In genomic region chr16:87958632-87959031, GRCh38 we compare ENCODE assay signal across 30 cellular contexts. TPM values are rescaled to one million over a fixed set of nuclear protein-coding genes. Genes with fewer than 3 reads are reported as not detected.
A peak's percentile ranks its signal among the peaks of the same experiment; 100 is the strongest.
DNase-seq lines count a peak whose midpoint lies in the region; ATAC-seq and TF ChIP-seq lines count a peak whose summit lies in the region.
"Had no signal": no experiment of that assay in that cellular context is flagged by ENCODE, and none has a peak within 500 bp of the region (broad histone marks: within the 10 kb centered on the region; RNA-seq: fewer than 3 reads in every experiment).

No MANE protein-coding gene starts in this region.

- no peaks in the 10 kb centered on the region for H3K27me3 Mint-ChIP-seq in activated CD4-positive, alpha-beta T cell treated with anti-CD3 and anti-CD28 coated beads, Interleukin-2, amount 10 ng/mL, durations not matched to agents 24 days and 14 days
- no peaks in the 10 kb centered on the region for H3K27me3 Mint-ChIP-seq in activated T-helper 17 cell treated with anti-CD3 and anti-CD28 coated beads, Interleukin-2, amount 50 U/mL, for 72 hours
- peaks cover 5% of the 10 kb centered on the region for H3K27me3 Mint-ChIP-seq in glutamatergic neuron (ENCODE audit: unreplicated experiment)

- H3K27me3 ChIP-seq in neutrophil (no peaks in the 10 kb centered on the region), H7 (ENCODE audit: control insufficient read depth, insufficient read depth, low read length) (no peaks in the 10 kb centered on the region)
- H3K27me3 ChIP-seq: body of pancreas, sigmoid colon, stomach, tibial artery had no signal

- no peak for ATAC-seq in activated T-helper 17 cell treated with anti-CD3 and anti-CD28 coated beads, Interleukin-2, amount 50 U/mL, for 72 hours (replicated peaks)
- ATAC-seq: body of pancreas, HCT116, psoas muscle had no signal

- peaks cover 54 to 61% of the 10 kb centered on the region in 2 experiments for H3K4me1 ChIP-seq in neutrophil (ENCODE audit: control insufficient read depth in 1 of 2, insufficient read depth in 1 of 2, low read depth in 1 of 2, low read length in 1 of 2)

- no peak overlapping the region for H3K4me3 ChIP-seq in neutrophil (ENCODE audit: low read depth in 1 of 2, low read length in 1 of 2)
- no peak overlapping the region for H3K4me3 ChIP-seq in H7 (ENCODE audit: insufficient read depth, low read depth, low read length)
- H3K4me3 ChIP-seq: body of pancreas, psoas muscle, sigmoid colon, stomach, tibial artery had no signal

- no peak for DNase-seq in activated CD4-positive, alpha-beta T cell treated with anti-CD3 and anti-CD28 coated beads, Interleukin-2, amount 10 ng/mL, durations not matched to agents 24 days and 14 days
- no peak for DNase-seq in activated CD4-positive, alpha-beta T cell treated with anti-CD3 and anti-CD28 coated beads, Interleukin-2, amount 50 U/mL, for 48 hours
- DNase-seq in D341Med (ENCODE audit: low spot score): peak; percentile 61
- DNase-seq in NCI-H1105 (lab: John Stamatoyannopoulos, UW): no peak
- no peak for DNase-seq in H7
- no peak for DNase-seq in glutamatergic neuron
- DNase-seq: activated CD4-positive, alpha-beta T cell treated with anti-CD3 and anti-CD28 coated beads, Interleukin-2, amount 50 U/mL, for 1 hour; AML-193; body of pancreas; Caco-2; cerebellar nuclear complex; DND-41; hypothalamus; KG1; mesenchymal stem cell; NCI-H1436 treated with DMSO at 0.1 percent for 48 hours; NCI-H2107; NCI-H446 treated with DMSO at 0.1 percent for 48 hours; nucleus accumbens; psoas muscle; sigmoid colon; SK-N-SH; stimulated activated CD4-positive, alpha-beta T cell treated with anti-CD3 and anti-CD28 coated beads, Interleukin-4, amount 100 ng/mL, for 24 hours; stomach; tibial artery had no signal

- peaks cover 70% of the 10 kb centered on the region for H3K4me1 Mint-ChIP-seq in activated CD4-positive, alpha-beta T cell treated with anti-CD3 and anti-CD28 coated beads, Interleukin-2, amount 10 ng/mL, durations not matched to agents 24 days and 14 days
- H3K4me1 Mint-ChIP-seq in activated T-helper 17 cell treated with anti-CD3 and anti-CD28 coated beads, Interleukin-2, amount 50 U/mL, for 72 hours: peaks cover 63% of the 10 kb centered on the region
- peaks cover 34% of the 10 kb centered on the region for H3K4me1 Mint-ChIP-seq in glutamatergic neuron (ENCODE audit: low read depth, unreplicated experiment)

- peak overlapping the region; percentile 36 for H3K27ac Mint-ChIP-seq in activated CD4-positive, alpha-beta T cell treated with anti-CD3 and anti-CD28 coated beads, Interleukin-2, amount 10 ng/mL, durations not matched to agents 24 days and 14 days
- peak overlapping the region; percentile 95 for H3K27ac Mint-ChIP-seq in activated T-helper 17 cell treated with anti-CD3 and anti-CD28 coated beads, Interleukin-2, amount 50 U/mL, for 72 hours
- H3K27ac Mint-ChIP-seq in glutamatergic neuron (ENCODE audit: unreplicated experiment): no peak overlapping the region

- no peaks in the 10 kb centered on the region for H3K9me3 ChIP-seq in neutrophil
- H3K9me3 ChIP-seq: body of pancreas, Caco-2, psoas muscle, sigmoid colon, SK-N-SH, stomach, tibial artery had no signal

- peaks cover 30% of the 10 kb centered on the region for H3K36me3 Mint-ChIP-seq in activated CD4-positive, alpha-beta T cell treated with anti-CD3 and anti-CD28 coated beads, Interleukin-2, amount 10 ng/mL, durations not matched to agents 24 days and 14 days (ENCODE audit: low read depth)
- peaks cover 87% of the 10 kb centered on the region for H3K36me3 Mint-ChIP-seq in activated T-helper 17 cell treated with anti-CD3 and anti-CD28 coated beads, Interleukin-2, amount 50 U/mL, for 72 hours (ENCODE audit: low read depth)
- no peaks in the 10 kb centered on the region for H3K36me3 Mint-ChIP-seq in glutamatergic neuron (ENCODE audit: unreplicated experiment)

- H3K27ac ChIP-seq in neutrophil: peak overlapping the region; percentile 57
- H3K27ac ChIP-seq: body of pancreas, psoas muscle, sigmoid colon, stomach, tibial artery had no signal

- H3K9me3 Mint-ChIP-seq in activated CD4-positive, alpha-beta T cell treated with anti-CD3 and anti-CD28 coated beads, Interleukin-2, amount 10 ng/mL, durations not matched to agents 24 days and 14 days: no peaks in the 10 kb centered on the region
- H3K9me3 Mint-ChIP-seq in activated T-helper 17 cell treated with anti-CD3 and anti-CD28 coated beads, Interleukin-2, amount 50 U/mL, for 72 hours: no peaks in the 10 kb centered on the region
- peaks cover 6% of the 10 kb centered on the region for H3K9me3 Mint-ChIP-seq in glutamatergic neuron (ENCODE audit: unreplicated experiment)
- H3K9me3 Mint-ChIP-seq: T-helper 1 cell treated with Interleukin-12 subunit alpha and Interleukin-12 subunit beta and Interleukin-4 antibody, amounts not matched to agents 30 μg/mL and 1 μg/mL, for 36 hours had no signal

- no peak for TF ChIP-seq CTCF in neutrophil (IDR thresholded peaks at IDR 0.05)
- TF ChIP-seq CTCF in glutamatergic neuron (IDR thresholded peaks at IDR 0.05; ENCODE audit: partially characterized antibody, unreplicated experiment): no peak

- intact Hi-C loops in activated CD4-positive, alpha-beta T cell treated with anti-CD3 and anti-CD28 coated beads, Interleukin-2, amount 10 ng/mL, durations not matched to agents 24 days and 14 days (cut with micrococcal nuclease): loop anchor here (5.0 to 10.0 kb wide), 3 partner anchors 479 to 604 kb away; no protein-coding TSS in a partner anchor

- H3K4me3 Mint-ChIP-seq in activated CD4-positive, alpha-beta T cell treated with anti-CD3 and anti-CD28 coated beads, Interleukin-2, amount 10 ng/mL, durations not matched to agents 24 days and 14 days: no peak overlapping the region
- peak overlapping the region; percentile 97 for H3K4me3 Mint-ChIP-seq in activated T-helper 17 cell treated with anti-CD3 and anti-CD28 coated beads, Interleukin-2, amount 50 U/mL, for 72 hours
- no peak overlapping the region for H3K4me3 Mint-ChIP-seq in glutamatergic neuron (ENCODE audit: unreplicated experiment)

- H3K36me3 ChIP-seq in neutrophil (peaks cover 9% of the 10 kb centered on the region), H7 (replicated peaks; ENCODE audit: control insufficient read depth, insufficient read depth, low read length) (peaks cover 2% of the 10 kb centered on the region)

RNA-seq across cellular contexts. Expression of gene BANP, which starts 7.4 kb away (rescaled TPM):
- total RNA-seq in activated CD4-positive, alpha-beta T cell treated with anti-CD3 and anti-CD28 coated beads, Interleukin-2, amount 10 ng/mL, durations not matched to agents 24 days and 14 days: 36.8 and 44.9 TPM in 2 replicates
- total RNA-seq in activated T-helper 17 cell treated with anti-CD3 and anti-CD28 coated beads, Interleukin-2, amount 50 U/mL, for 72 hours: 10 to 100 TPM; 46.4 to 85.9 TPM
- 37.3 and 39.3 TPM in 2 replicates for total RNA-seq in H7 (2014; rRNA removed; shearing (Covaris generic))
- 25.5 TPM for total RNA-seq in glutamatergic neuron (ENCODE audit: unreplicated experiment)

RNA-seq across cellular contexts. Expression of gene CA5A, which starts 22.3 kb away (rescaled TPM):
- total RNA-seq in activated CD4-positive, alpha-beta T cell treated with anti-CD3 and anti-CD28 coated beads, Interleukin-2, amount 10 ng/mL, durations not matched to agents 24 days and 14 days: not detected in 2 replicates
- not detected for total RNA-seq in activated T-helper 17 cell treated with anti-CD3 and anti-CD28 coated beads, Interleukin-2, amount 50 U/mL, for 72 hours
- not detected in 2 replicates for total RNA-seq in H7 (2014; rRNA removed; shearing (Covaris generic))
- not detected for total RNA-seq in glutamatergic neuron (ENCODE audit: unreplicated experiment)
- total RNA-seq: body of pancreas, endothelial cell of umbilical vein, sigmoid colon, stomach had no signal
